8 cellular contexts compared by ENCODE assay signal in the genomic region with DNA sequence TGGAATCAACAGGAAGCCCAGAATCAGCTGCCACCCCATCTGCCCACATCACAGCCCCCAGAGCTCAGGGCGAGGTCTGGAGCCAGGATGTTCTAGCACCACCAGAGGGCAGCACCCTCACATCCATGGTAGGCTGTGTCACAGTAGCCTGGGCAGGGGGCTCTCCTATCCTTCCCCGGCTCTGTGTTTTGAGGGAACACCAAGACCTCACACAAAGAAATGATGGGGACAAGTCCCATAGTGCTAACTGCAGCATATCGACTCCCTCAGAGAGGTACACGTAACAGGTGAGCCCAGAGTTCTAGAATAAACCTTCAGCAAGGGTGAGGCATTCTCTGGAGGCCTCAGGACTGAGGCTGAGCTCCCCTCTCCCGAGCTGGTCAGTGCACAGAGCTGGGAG. TPM values are rescaled to one million over a fixed set of nuclear protein-coding genes. Genes with fewer than 3 reads are reported as not detected.
DNase-seq lines count a peak whose midpoint lies in the region; ATAC-seq and TF ChIP-seq lines count a peak whose summit lies in the region.

No MANE protein-coding gene starts in this region.

- no peak for TF ChIP-seq EP300 in stomach (IDR thresholded peaks at IDR 0.05)

- no peaks in the 10 kb centered on the region for H3K36me3 Mint-ChIP-seq in neural progenitor cell

- H3F3A ChIP-seq in OCI-LY1 (ENCODE audit: insufficient read depth, low read length) (no peaks in the 10 kb centered on the region), neural progenitor cell (ENCODE audit: low read depth) (peaks cover 34% of the 10 kb centered on the region)

- peaks cover 18% of the 10 kb centered on the region for H3K27me3 Mint-ChIP-seq in neural progenitor cell (ENCODE audit: insufficient read depth, low read depth)

- H3K4me1 Mint-ChIP-seq in neural progenitor cell, result peaks cover 20% of the 10 kb centered on the region

- intact Hi-C loops in esophagus squamous epithelium (cut with DNase I), result loop anchor here (2.0 kb wide), 1 partner anchor 105 kb away; no protein-coding TSS in a partner anchor
- intact Hi-C loops in stomach (cut with DNase I; ENCODE audit: low total_unique reads), result loop anchor here (2.0 kb wide), 1 partner anchor 103 kb away; no protein-coding TSS in a partner anchor

- H3K27ac ChIP-seq in OCI-LY1 (ENCODE audit: low read depth, low read length, poor library complexity, severe bottlenecking) (no peak overlapping the region), esophagus squamous epithelium (no peak overlapping the region), neural progenitor cell (no peak overlapping the region), stomach (no peak overlapping the region)

- no peak overlapping the region for H3K27ac Mint-ChIP-seq in neural progenitor cell

- no peak overlapping the region; the same call in 1 of the 2 replicates for H3K9ac ChIP-seq in OCI-LY1 (ENCODE audit: low read length)
- H3K9ac ChIP-seq in neural progenitor cell, result no peak overlapping the region

- H3K4me2 ChIP-seq in OCI-LY1 (ENCODE audit: low read length), result no peak overlapping the region
- H3K4me2 ChIP-seq in neural progenitor cell, result no peak overlapping the region

- H3K4me1 ChIP-seq in BE2C (peaks cover 21% of the 10 kb centered on the region; the same call in 1 of the 2 replicates), OCI-LY1 (ENCODE audit: insufficient read depth, low read length, severe bottlenecking) (peaks cover 27% of the 10 kb centered on the region), esophagus squamous epithelium (peaks cover 18 to 45% (median 28%) of the 10 kb centered on the region in 3 donors), neural progenitor cell (peaks cover 14% of the 10 kb centered on the region), stomach (peaks cover 30 to 46% (median 41%) of the 10 kb centered on the region in 4 donors)

- TF ChIP-seq POLR2A in esophagus squamous epithelium (IDR thresholded peaks at IDR 0.05), result no peak
- TF ChIP-seq POLR2A in stomach (IDR thresholded peaks at IDR 0.05), result no peak

- no peaks in the 10 kb centered on the region for H3K9me3 ChIP-seq in BE2C
- H3K9me3 ChIP-seq in OCI-LY1 (ENCODE audit: low read length), result no peaks in the 10 kb centered on the region
- no peaks in the 10 kb centered on the region for H3K9me3 ChIP-seq in esophagus squamous epithelium
- H3K9me3 ChIP-seq in neural progenitor cell (ENCODE audit: low read depth), result no peaks in the 10 kb centered on the region
- H3K9me3 ChIP-seq in stomach, result no peaks in the 10 kb centered on the region

- H3K9me3 Mint-ChIP-seq in neural progenitor cell, result no peaks in the 10 kb centered on the region

- H4K20me1 ChIP-seq in OCI-LY1 (ENCODE audit: insufficient read depth, low read length) (no peaks in the 10 kb centered on the region), neural progenitor cell (ENCODE audit: low read depth) (peaks cover 8% of the 10 kb centered on the region)

- WGBS in esophagus squamous epithelium, 2 donors, result 29 to 41% methylated on average over 4 to 5 of the region's 5 CpGs
- WGBS in stomach, 5 donors, result 15 to 27% (median 23%) methylated on average over 4 to 5 of the region's 5 CpGs

- H3K79me2 ChIP-seq in OCI-LY1 (ENCODE audit: insufficient read depth, low read length) (no peaks in the 10 kb centered on the region), neural progenitor cell (ENCODE audit: low read depth) (no peaks in the 10 kb centered on the region)

- H2AFZ ChIP-seq in OCI-LY1 (ENCODE audit: low read length) (no peak overlapping the region), neural progenitor cell (replicated peaks) (peak overlapping the region; percentile 40)

- H3K27me3 ChIP-seq in BE2C (peaks cover 7% of the 10 kb centered on the region), OCI-LY1 (ENCODE audit: insufficient read depth, low read length) (peaks cover 16% of the 10 kb centered on the region; the same call in 1 of the 2 replicates), esophagus squamous epithelium (peaks cover 0 to 16% (median 0%) of the 10 kb centered on the region in 4 donors), neural progenitor cell (peaks cover 41% of the 10 kb centered on the region), stomach (peaks cover 0 to 12% (median 10%) of the 10 kb centered on the region in 3 donors)

- ATAC-seq in GM19023 (IDR thresholded peaks at IDR 0.05; ENCODE audit: unreplicated experiment), result no peak

- H3K36me3 ChIP-seq in BE2C (no peaks in the 10 kb centered on the region), OCI-LY1 (ENCODE audit: insufficient read depth, low read length) (no peaks in the 10 kb centered on the region), esophagus squamous epithelium (no peaks in the 10 kb centered on the region), neural progenitor cell (no peaks in the 10 kb centered on the region), stomach (no peaks in the 10 kb centered on the region)

- DNase-seq in BE2C, result peak; percentile 88
- DNase-seq in H4 (ENCODE audit: low spot score), result peak; percentile 28
- DNase-seq in activated T-cell treated with anti-CD3 and anti-CD28 coated beads for 4 hours, result peak; percentile 78
- DNase-seq in esophagus squamous epithelium (lab: John Stamatoyannopoulos, UW), result no peak
- DNase-seq in neural progenitor cell (ENCODE audit: low spot score), result peak; percentile 91
- DNase-seq in stomach, result peak; percentile 75

- no peak overlapping the region for H3K4me3 ChIP-seq in BE2C (ENCODE audit: low read depth, low read length)
- no peak overlapping the region for H3K4me3 ChIP-seq in OCI-LY1 (ENCODE audit: low read depth, low read length, poor library complexity, severe bottlenecking)
- H3K4me3 ChIP-seq in esophagus squamous epithelium, result no peak overlapping the region
- no peak overlapping the region for H3K4me3 ChIP-seq in neural progenitor cell
- H3K4me3 ChIP-seq in stomach, result no peak overlapping the region

- no peaks in the 10 kb centered on the region for H3K9me2 ChIP-seq in OCI-LY1 (ENCODE audit: low read depth, low read length)

- H3K4me3 Mint-ChIP-seq in neural progenitor cell, result no peak overlapping the region

- TF ChIP-seq CTCF in BE2C (IDR thresholded peaks at IDR 0.05; ENCODE audit: low read depth, low read length), result peak; percentile 94
- peak; percentile 85 for TF ChIP-seq CTCF in OCI-LY1 (IDR thresholded peaks at IDR 0.05; ENCODE audit: low read length)
- TF ChIP-seq CTCF in esophagus squamous epithelium (IDR thresholded peaks at IDR 0.05), result peak; percentile 73 to 89 (median 88)
- TF ChIP-seq CTCF in neural progenitor cell (IDR thresholded peaks at IDR 0.05), result peak; percentile 87
- peak in 5 of 7 experiments; percentile 72 to 92 (median 84) for TF ChIP-seq CTCF in stomach (IDR thresholded peaks at IDR 0.05)

RNA-seq across cellular contexts. Expression of gene KCNC4, which starts 2.3 kb away (rescaled TPM):
- polyA plus RNA-seq in BE2C (2012; ENCODE audit: insufficient read depth, insufficient read length, low read depth), result 3.6 TPM
- total RNA-seq in H4 (2014; rRNA removed; shearing (Covaris generic)), result 0.12 and 0.72 TPM in 2 replicates
- total RNA-seq in esophagus squamous epithelium, result 10 to 100 TPM in 1 of 4 donors, 1 to 10 TPM in 3; 4.2 to 10.9 (median 6.5) TPM
- 1.3 and 2.0 TPM in 2 replicates for total RNA-seq in neural progenitor cell (ENCODE audit: low replicate concordance)
- 10 to 100 TPM in 1 of 5 donors, 1 to 10 TPM in 4; 1.2 to 16.5 (median 6.5) TPM for total RNA-seq in stomach
- 1 to 10 TPM; 1.1 to 2.8 (median 2.5) TPM for polyA plus RNA-seq in stomach

RNA-seq across cellular contexts. Expression of gene SLC6A17, which starts 57.5 kb away (rescaled TPM):
- 15.5 TPM for polyA plus RNA-seq in BE2C (2012; ENCODE audit: insufficient read depth, insufficient read length, low read depth)
- 0.17 and 0.21 TPM in 2 replicates for total RNA-seq in H4 (2014; rRNA removed; shearing (Covaris generic))
- total RNA-seq in esophagus squamous epithelium (under 1 TPM; 0.11 to 0.29 (median 0.23) TPM), neural progenitor cell (ENCODE audit: low replicate concordance) (0.06 TPM in 1 of 2 replicates, not detected in the other), stomach (under 1 TPM in 3 of 5 donors, not detected in 2; 0.14 to 0.37 (median 0.29) TPM)
- under 1 TPM in 2 of 3 donors, not detected in 1; 0.08 to 0.12 TPM for polyA plus RNA-seq in stomach
